ENCODE assay signal across 24 cellular contexts in genomic region chr3:103169289-103169688, GRCh38.
"Had no signal": no experiment of that assay in that cellular context is flagged by ENCODE, and none has a peak within 500 bp of the region (broad histone marks: within the 10 kb centered on the region; RNA-seq: fewer than 3 reads in every experiment).

No MANE protein-coding gene starts in this region.

- DNase-seq: activated CD4-positive, alpha-beta memory T cell treated with anti-CD3 and anti-CD28 coated beads for 36 hours; activated CD4-positive, alpha-beta T cell treated with anti-CD3 and anti-CD28 coated beads for 36 hours; activated gamma-delta T cell treated with Interleukin-2 at 50 U/mL for 16 hours; activated T-cell treated with anti-CD3 and anti-CD28 coated beads for 4 hours; amygdala; body of pancreas; central memory CD4-positive, alpha-beta T cell; erythroblast; gastrocnemius medialis; heart left ventricle; mesendoderm; naive thymus-derived CD4-positive, alpha-beta T cell; psoas muscle; right cardiac atrium; stimulated activated CD4-positive, alpha-beta T cell treated with anti-CD3 and anti-CD28 coated beads, Interleukin-2, amount 100 ng/mL, for 48 hours; stimulated activated naive CD8-positive, alpha-beta T cell treated with anti-CD3 and anti-CD28 coated beads, Interleukin-15, amount 100 ng/mL, for 72 hours; T-helper 1 cell; T1000; transverse colon; WERI-Rb-1 had no signal

- H3K36me3 ChIP-seq: gastrocnemius medialis, heart left ventricle, neural progenitor cell, suprapubic skin, transverse colon, vagina, WERI-Rb-1 had no signal

- H3K4me3 ChIP-seq: body of pancreas, coronary artery, gastrocnemius medialis, heart left ventricle, neural progenitor cell, psoas muscle, suprapubic skin, transverse colon, vagina had no signal

- H3K27me3 ChIP-seq: body of pancreas, gastrocnemius medialis, heart left ventricle, neural progenitor cell, suprapubic skin, transverse colon, vagina had no signal

- H3K27ac ChIP-seq: body of pancreas, coronary artery, gastrocnemius medialis, heart left ventricle, neural progenitor cell, psoas muscle, suprapubic skin, transverse colon, vagina, WERI-Rb-1 had no signal

- H2AFZ ChIP-seq: neural progenitor cell had no signal

- H3K9me3 ChIP-seq: body of pancreas, gastrocnemius medialis, psoas muscle, suprapubic skin, transverse colon, vagina had no signal

- H3K4me2 ChIP-seq: neural progenitor cell had no signal

- H3K4me1 ChIP-seq: body of pancreas, gastrocnemius medialis, heart left ventricle, neural progenitor cell, psoas muscle, suprapubic skin, transverse colon, vagina had no signal

- ATAC-seq: activated CD4-positive, alpha-beta T cell treated with anti-CD3 and anti-CD28 coated beads for 36 hours; body of pancreas; gastrocnemius medialis; heart left ventricle; naive thymus-derived CD4-positive, alpha-beta T cell; psoas muscle; right cardiac atrium; stimulated activated naive CD8-positive, alpha-beta T cell treated with anti-CD3 and anti-CD28 coated beads, Interleukin-15, amount 100 ng/mL, for 72 hours had no signal

- H3K9ac ChIP-seq: neural progenitor cell had no signal
